1 cellular context compared by ENCODE assay signal in genomic region chr17:37088459-37088858, GRCh38.
TF ChIP-seq lines count a peak whose summit lies in the region.

No MANE protein-coding gene starts in this region.

TF ChIP-seq in GM23338, 12 proteins besides CTCF, POLR2A, EP300 and RAD21 (continued from another document):
- no peak for TF ChIP-seq ZNF462 (CRISPR knock-in tag; IDR thresholded peaks at IDR 0.05)
- TF ChIP-seq ETS1 (IDR thresholded peaks at IDR 0.05) = no peak
- no peak for TF ChIP-seq POLR2AphosphoS5 (IDR thresholded peaks at IDR 0.05; ENCODE audit: low read depth)
- no peak for TF ChIP-seq NANOG (IDR thresholded peaks at IDR 0.05; ENCODE audit: borderline replicate concordance)
- TF ChIP-seq STAT1 (IDR thresholded peaks at IDR 0.05; ENCODE audit: unreplicated experiment) = no peak
- TF ChIP-seq REST (IDR thresholded peaks at IDR 0.05; ENCODE audit: unreplicated experiment) = no peak
- no peak for TF ChIP-seq ZNF331 (CRISPR knock-in tag; IDR thresholded peaks at IDR 0.05; ENCODE audit: low read depth)
